8 cellular contexts compared by ENCODE assay signal in genomic region chr1:109509176-109510134, GRCh38. TPM values are rescaled to one million over a fixed set of nuclear protein-coding genes. Genes with fewer than 3 reads are reported as not detected.
A peak's percentile ranks its signal among the peaks of the same experiment; 100 is the strongest.
DNase-seq lines count a peak whose midpoint lies in the region; FAIRE-seq and TF ChIP-seq lines count a peak whose summit lies in the region.

Gene AMIGO1, minus strand, starts transcription at chr1:109509727. Its CDS starts 815 bp downstream, at chr1:109508912.

- no TSS peak for BruUV-seq in mammary epithelial cell (replicated peaks; lab: Mats Ljungman, UMichigan)

- intact Hi-C loops in mammary epithelial cell (cut with micrococcal nuclease) (no loop called here), kidney (cut with DNase I) (no loop called here)

- DNase-seq in 8988T (peak; percentile 76), GM18507 (ENCODE audit: extremely low spot score, insufficient read length, low read depth) (peak; percentile 67), Kasumi-1 (lab: John Stamatoyannopoulos, UW) (peak; percentile 50 to 55), WERI-Rb-1 (peak; percentile 75), mammary epithelial cell (peak; percentile 28), kidney (peak; percentile 80), superior temporal gyrus (ENCODE audit: extremely low spot score) (no peak)
- DNase-seq in stimulated activated CD4-positive, alpha-beta T cell treated with anti-CD3 and anti-CD28 coated beads, Interleukin-1b, Interleukin-23, amount 100 ng/mL, for 4 hours (ENCODE audit: low read depth in 2 of 2): peak; percentile 52 to 69

- H3K36me3 ChIP-seq in WERI-Rb-1 (peaks cover 10% of the 10 kb centered on the region), mammary epithelial cell (ENCODE audit: insufficient read depth, low read length) (no peaks in the 10 kb centered on the region), kidney (ENCODE audit: control insufficient read depth in 1 of 2, insufficient read depth in 2 of 2, low read length in 2 of 2) (peaks cover 0 to 3% of the 10 kb centered on the region in 2 donors)

- CTCF ChIA-PET in mammary epithelial cell (lab: Charles Lee; ENCODE audit: low non-redundant PET): no interaction called here

- H3K9ac ChIP-seq in mammary epithelial cell (ENCODE audit: insufficient read depth, low read length) (no peak within 1 kb of the TSS), kidney (ENCODE audit: low read length in 2 of 2) (peak within 1 kb of the TSS; percentile 46 to 61)

- peak within 1 kb of the TSS; percentile 37 for H3K27ac ChIP-seq in WERI-Rb-1
- H3K27ac ChIP-seq in mammary epithelial cell (ENCODE audit: insufficient read depth, low read depth, low read length): no peak within 1 kb of the TSS
- no peak within 1 kb of the TSS for H3K27ac ChIP-seq in kidney (ENCODE audit: low read depth in 2 of 2, low read length in 2 of 2)

- no peaks in the 10 kb centered on the region for H3K27me3 ChIP-seq in WERI-Rb-1 (ENCODE audit: insufficient read depth, low read depth, severe bottlenecking)
- no peaks in the 10 kb centered on the region for H3K27me3 ChIP-seq in mammary epithelial cell (ENCODE audit: insufficient read depth, low read length)

- in situ Hi-C loops in mammary epithelial cell (cut with MboI; ENCODE audit: low sequenced_read_pairs in 2 of 2): no loop called here

- H3K4me3 ChIP-seq in WERI-Rb-1 (ENCODE audit: low read depth, low read length) (peak within 1 kb of the TSS; percentile 90), mammary epithelial cell (replicated peaks in 1 of 3; ENCODE audit: insufficient read depth in 1 of 3, low read depth in 2 of 3, low read length in 3 of 3) (peak within 1 kb of the TSS; percentile 41 to 57 (median 53)), kidney (ENCODE audit: low read length in 2 of 2) (peak within 1 kb of the TSS; percentile 80 to 82)

- dilution Hi-C loops in mammary epithelial cell (cut with HindIII; ENCODE audit: low sequenced_read_pairs): no loop called here

- H2AFZ ChIP-seq in mammary epithelial cell (ENCODE audit: low read depth, low read length): peak within 1 kb of the TSS; percentile 83

- TF ChIP-seq CTCF in WERI-Rb-1 (IDR thresholded peaks at IDR 0.05; ENCODE audit: low read depth, low read length): no peak
- TF ChIP-seq CTCF in mammary epithelial cell (conservative IDR thresholded peaks at IDR 0.05 in 1 of 2, IDR thresholded peaks at IDR 0.05 in 1 of 2; ENCODE audit: extremely low read depth in 1 of 2, insufficient read depth in 1 of 2, low read depth in 1 of 2, low read length in 2 of 2): no peak
- no peak for TF ChIP-seq CTCF in kidney (IDR thresholded peaks at IDR 0.05; ENCODE audit: borderline replicate concordance, extremely low read depth, insufficient read depth)

- H4K20me1 ChIP-seq in mammary epithelial cell (ENCODE audit: insufficient read depth, low read length): no peaks in the 10 kb centered on the region

- H3K4me2 ChIP-seq in mammary epithelial cell (ENCODE audit: insufficient read depth, low read depth, low read length): peak within 1 kb of the TSS; percentile 92

- 18% methylated on average over 9 of the region's 100 CpGs for WGBS in mammary epithelial cell (ENCODE audit: low coverage, missing lambda C conversion rate)

- no peaks in the 10 kb centered on the region for H3K79me2 ChIP-seq in mammary epithelial cell (ENCODE audit: insufficient read depth, low read length)

- FAIRE-seq in GM18507 (lab: Jason Lieb, UNC) (no peak), kidney (lab: Jason Lieb, UNC) (no peak)

- no peaks in the 10 kb centered on the region for H3K9me3 ChIP-seq in WERI-Rb-1 (ENCODE audit: severe bottlenecking)
- H3K9me3 ChIP-seq in mammary epithelial cell (replicated peaks; ENCODE audit: insufficient read depth, low read length): no peaks in the 10 kb centered on the region
- H3K9me3 ChIP-seq in kidney (ENCODE audit: control insufficient read depth in 1 of 2, low read length in 2 of 2): no peaks in the 10 kb centered on the region

- H3K4me1 ChIP-seq in mammary epithelial cell (ENCODE audit: insufficient read depth, low read length) (peaks cover 6% of the 10 kb centered on the region), kidney (ENCODE audit: control insufficient read depth in 1 of 2, insufficient read depth in 1 of 2, low read depth in 1 of 2, low read length in 2 of 2) (peaks cover 3 to 11% of the 10 kb centered on the region in 2 donors)

RNA-seq across cellular contexts. Expression of gene AMIGO1, which starts in this region (rescaled TPM):
- total RNA-seq in mammary epithelial cell (1 to 10 TPM; 1.8 TPM), kidney (8.5 TPM)
- polyA plus RNA-seq in mammary epithelial cell (0.10 TPM), kidney (ENCODE audit: insufficient read depth, low read depth, low replicate concordance) (5.1 TPM)
- not detected for polyA minus RNA-seq in mammary epithelial cell
